Comparison of ENCODE assay signal across 8 cellular contexts in genomic region chr1:3623441-3624150, GRCh38. TPM values are rescaled to one million over a fixed set of nuclear protein-coding genes. Genes with fewer than 3 reads are reported as not detected.
DNase-seq lines count a peak whose midpoint lies in the region; ATAC-seq, FAIRE-seq and TF ChIP-seq lines count a peak whose summit lies in the region.

No MANE protein-coding gene starts in this region.

- BruUV-seq in OCI-LY7 (replicated peaks; lab: Mats Ljungman, UMichigan): no TSS peak

- H3K36me3 ChIP-seq in OCI-LY7 (ENCODE audit: insufficient read depth, low read length) (peaks cover 13% of the 10 kb centered on the region), neural progenitor cell (no peaks in the 10 kb centered on the region)

- peaks cover 0 to 17% (median 4%) of the 10 kb centered on the region in 3 donors for H3K27me3 Mint-ChIP-seq in CD14-positive monocyte (ENCODE audit: low read depth in 3 of 3)
- H3K27me3 Mint-ChIP-seq in neural progenitor cell (ENCODE audit: insufficient read depth, low read depth): peaks cover 7% of the 10 kb centered on the region

- H3K4me1 Mint-ChIP-seq in CD14-positive monocyte: peaks cover 49% of the 10 kb centered on the region
- H3K4me1 Mint-ChIP-seq in neural progenitor cell: peaks cover 22% of the 10 kb centered on the region

- H3K9me3 Mint-ChIP-seq in CD14-positive monocyte (peaks cover 0 to 1% (median 0%) of the 10 kb centered on the region in 7 donors), neural progenitor cell (no peaks in the 10 kb centered on the region)

- H3K36me3 Mint-ChIP-seq in CD14-positive monocyte: peaks cover 20 to 31% of the 10 kb centered on the region in 2 donors
- H3K36me3 Mint-ChIP-seq in neural progenitor cell: peaks cover 2% of the 10 kb centered on the region

- no peak for FAIRE-seq in GM12892 (lab: Jason Lieb, UNC)

- TF ChIP-seq POLR2A in GM12892 (IDR thresholded peaks at IDR 0.05; ENCODE audit: low read depth, low read length): no peak

- CTCF ChIA-PET in OCI-LY7 (lab: Charles Lee; ENCODE audit: unreplicated experiment): no interaction called here

- H3K27ac Mint-ChIP-seq in CD14-positive monocyte (peak overlapping the region in 5 of 7 donors; percentile 5 to 90 (median 85)), neural progenitor cell (no peak overlapping the region)

- H3K9me2 ChIP-seq in OCI-LY7 (ENCODE audit: insufficient read depth, low read length): no peaks in the 10 kb centered on the region

- H3K9me3 ChIP-seq in OCI-LY7 (ENCODE audit: low read length): no peaks in the 10 kb centered on the region
- H3K9me3 ChIP-seq in neural progenitor cell (ENCODE audit: low read depth): no peaks in the 10 kb centered on the region

- peak overlapping the region; percentile 81 for H3K4me2 ChIP-seq in OCI-LY7 (ENCODE audit: low read length)
- peak overlapping the region; percentile 99 for H3K4me2 ChIP-seq in neural progenitor cell

- H2AFZ ChIP-seq in OCI-LY7 (ENCODE audit: low read length) (peak overlapping the region; percentile 89; the same call in 1 of the 2 replicates), neural progenitor cell (replicated peaks) (peak overlapping the region; percentile 75)

- intact Hi-C loops in CD14-positive monocyte (cut with micrococcal nuclease) (loop anchor here (1.0 to 10.0 kb wide), 4 partner anchors 26 to 281 kb away; partner anchors contain the start of genes C1orf174 (in 2 of the 2) and SMIM1 (in 1 of the 2)), OCI-LY7 (cut with micrococcal nuclease; ENCODE audit: unreplicated experiment) (no loop called here)

- H3K4me3 ChIP-seq in OCI-LY7 (ENCODE audit: low read depth, low read length, poor library complexity, severe bottlenecking) (peak overlapping the region; percentile 88), epithelial cell of esophagus (ENCODE audit: low read length) (peak overlapping the region; percentile 79), neural progenitor cell (peak overlapping the region; percentile 81)

- peak overlapping the region; percentile 65 for H3K9ac ChIP-seq in neural progenitor cell

- H3K4me1 ChIP-seq in OCI-LY7 (ENCODE audit: insufficient read depth, low read length, poor library complexity, severe bottlenecking) (peaks cover 19% of the 10 kb centered on the region), neural progenitor cell (peaks cover 13% of the 10 kb centered on the region)

- DNase-seq in CD14-positive monocyte (ENCODE audit: low spot score) (no peak), OCI-LY7 (ENCODE audit: low spot score) (no peak), epithelial cell of esophagus (ENCODE audit: low read depth) (no peak), neural progenitor cell (ENCODE audit: low spot score) (no peak), GM12892 (ENCODE audit: insufficient read length) (no peak), middle frontal gyrus (ENCODE audit: extremely low spot score, low spot score) (no peak), putamen (ENCODE audit: low spot score) (no peak)

- H3K79me2 ChIP-seq in OCI-LY7 (ENCODE audit: insufficient read depth, low read depth, low read length): no peaks in the 10 kb centered on the region
- peaks cover 10% of the 10 kb centered on the region for H3K79me2 ChIP-seq in neural progenitor cell (ENCODE audit: low read depth)

- H3K4me3 Mint-ChIP-seq in CD14-positive monocyte (peak overlapping the region; percentile 92 to 94), neural progenitor cell (peak overlapping the region; percentile 96)

- H3F3A ChIP-seq in neural progenitor cell (ENCODE audit: low read depth): no peaks in the 10 kb centered on the region

- POLR2A ChIA-PET in OCI-LY7 (lab: Charles Lee): no interaction called here

- H4K20me1 ChIP-seq in OCI-LY7 (ENCODE audit: insufficient read depth, low read length) (no peaks in the 10 kb centered on the region), neural progenitor cell (ENCODE audit: low read depth) (peaks cover 6% of the 10 kb centered on the region)

- no peak overlapping the region for H3K27ac ChIP-seq in OCI-LY7 (ENCODE audit: low read depth, low read length, poor library complexity, severe bottlenecking)
- H3K27ac ChIP-seq in neural progenitor cell: no peak overlapping the region

- peaks cover 21% of the 10 kb centered on the region for H3K27me3 ChIP-seq in neural progenitor cell

- ATAC-seq in GM21723 (IDR thresholded peaks at IDR 0.05; ENCODE audit: unreplicated experiment): no peak

- TF ChIP-seq CTCF in CD14-positive monocyte (IDR thresholded peaks at IDR 0.05): no peak
- no peak for TF ChIP-seq CTCF in OCI-LY7 (conservative IDR thresholded peaks at IDR 0.05; ENCODE audit: low read length)
- TF ChIP-seq CTCF in epithelial cell of esophagus (IDR thresholded peaks at IDR 0.05; ENCODE audit: insufficient read depth, low read depth, low read length, missing control alignments): no peak
- TF ChIP-seq CTCF in neural progenitor cell (IDR thresholded peaks at IDR 0.05): no peak

RNA-seq across cellular contexts. Expression of gene TPRG1L, which starts 1.2 kb away (rescaled TPM):
- polyA plus RNA-seq in CD14-positive monocyte: 10 to 100 TPM; 18.5 to 19.7 TPM
- total RNA-seq in OCI-LY7 (2014; rRNA removed; shearing (Covaris generic)): 3.1 and 3.6 TPM in 2 replicates
- total RNA-seq in OCI-LY7 (2022) (6.8 and 7.4 TPM in 2 replicates), neural progenitor cell (ENCODE audit: low replicate concordance) (10.6 and 11.5 TPM in 2 replicates)
- polyA plus RNA-seq in GM12892 (2012; ENCODE audit: missing spikeins): 11.4 TPM

RNA-seq across cellular contexts. Expression of gene MEGF6, which starts 12.3 kb away (rescaled TPM):
- polyA plus RNA-seq in CD14-positive monocyte: 1 to 10 TPM in 1 of 2 donors, under 1 TPM in 1; 0.39 to 1.2 TPM
- total RNA-seq in OCI-LY7 (2014; rRNA removed; shearing (Covaris generic)): 0.10 and 0.32 TPM in 2 replicates
- 0.15 and 0.17 TPM in 2 replicates for total RNA-seq in OCI-LY7 (2022)
- total RNA-seq in neural progenitor cell (ENCODE audit: low replicate concordance): 1.7 and 25.6 TPM in 2 replicates
- polyA plus RNA-seq in GM12892 (2012; ENCODE audit: missing spikeins): 0.19 TPM

RNA-seq across cellular contexts. Expression of gene WRAP73, which starts 26.3 kb away (rescaled TPM):
- polyA plus RNA-seq in CD14-positive monocyte: 10 to 100 TPM; 26.1 to 33.2 TPM
- total RNA-seq in OCI-LY7 (2014; rRNA removed; shearing (Covaris generic)): 28.1 and 40.0 TPM in 2 replicates
- total RNA-seq in OCI-LY7 (2022): 32.9 and 34.7 TPM in 2 replicates
- total RNA-seq in neural progenitor cell (ENCODE audit: low replicate concordance): 12.0 and 18.8 TPM in 2 replicates
- 18.5 TPM for polyA plus RNA-seq in GM12892 (2012; ENCODE audit: missing spikeins)

RNA-seq across cellular contexts. Expression of gene TP73, which starts 28.7 kb away (rescaled TPM):
- polyA plus RNA-seq in CD14-positive monocyte: under 1 TPM in 1 of 2 donors, not detected in 1; 0.42 TPM
- total RNA-seq in OCI-LY7 (2014; rRNA removed; shearing (Covaris generic)): 0.05 TPM in 1 of 2 replicates, not detected in the other
- total RNA-seq in OCI-LY7 (2022): 0.37 and 0.48 TPM in 2 replicates
- 0.31 TPM in 1 of 2 replicates, not detected in the other for total RNA-seq in neural progenitor cell (ENCODE audit: low replicate concordance)
- polyA plus RNA-seq in GM12892 (2012; ENCODE audit: missing spikeins): 5.7 TPM
